In the genomic region with DNA sequence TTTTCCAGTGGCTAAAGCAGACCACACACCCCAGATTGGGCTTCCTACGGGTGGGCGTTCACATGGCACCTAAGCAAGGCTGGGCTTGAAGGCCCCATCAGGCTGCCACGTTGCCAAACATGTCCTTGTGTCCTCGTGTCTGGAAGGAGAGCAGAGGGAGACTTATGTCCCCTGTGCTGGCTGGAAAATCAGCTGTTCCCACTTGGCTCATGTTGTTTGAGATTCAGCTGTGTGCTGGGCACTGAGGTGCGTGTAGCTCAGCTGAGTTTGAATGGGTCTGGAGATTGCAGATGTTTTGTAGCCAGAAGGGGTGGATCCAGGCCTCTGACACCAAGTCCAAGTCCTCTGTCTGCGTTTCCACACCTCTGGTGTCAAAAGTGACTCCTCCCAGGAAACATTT, we compare ENCODE assay signal across 25 cellular contexts. TPM values are rescaled to one million over a fixed set of nuclear protein-coding genes. Genes with fewer than 3 reads are reported as not detected.
A peak's percentile ranks its signal among the peaks of the same experiment; 100 is the strongest.
DNase-seq lines count a peak whose midpoint lies in the region; ATAC-seq and TF ChIP-seq lines count a peak whose summit lies in the region.
"Had no signal": no experiment of that assay in that cellular context is flagged by ENCODE, and none has a peak within 500 bp of the region (broad histone marks: within the 10 kb centered on the region; RNA-seq: fewer than 3 reads in every experiment).

No MANE protein-coding gene starts in this region.

- H3K4me1 Mint-ChIP-seq in stimulated activated naive CD8-positive, alpha-beta T cell treated with anti-CD3 and anti-CD28 coated beads, Interleukin-15, Interleukin-2, amounts not matched to agents 100 ng/mL and 50 ng/mL, for 24 hours (ENCODE audit: low read depth): peaks cover 38% of the 10 kb centered on the region
- H3K4me1 Mint-ChIP-seq in stimulated activated naive CD8-positive, alpha-beta T cell treated with anti-CD3 and anti-CD28 coated beads, Interleukin-15, amount 100 ng/mL, for 72 hours: peaks cover 6% of the 10 kb centered on the region
- peaks cover 8 to 20% of the 10 kb centered on the region in 2 donors for H3K4me1 Mint-ChIP-seq in natural killer cell
- H3K4me1 Mint-ChIP-seq: H9 had no signal

- intact Hi-C loops in natural killer cell (cut with micrococcal nuclease): no loop called here

- DNase-seq in NCI-H2029 (lab: John Stamatoyannopoulos, UW) (peak; percentile 23), NCI-H2029 treated with DMSO at 0.1 percent for 48 hours (lab: John Stamatoyannopoulos, UW) (no peak), natural killer cell (no peak), HuH-7.5 (ENCODE audit: low spot score) (no peak)
- no peak for DNase-seq in stimulated activated naive CD8-positive, alpha-beta T cell treated with anti-CD3 and anti-CD28 coated beads, Interleukin-15, amount 100 ng/mL, for 72 hours
- DNase-seq: 8988T; CD8-positive, alpha-beta T cell; GM23248; H9; HFFc6; KBM-7; MM.1S; NCI-H1048; NCI-H1436 treated with DMSO at 0.1 percent for 48 hours; NCI-H1930; NCI-H345; NCI-H524; NCI-H774; SJCRH30 had no signal

- H3K9me3 Mint-ChIP-seq in stimulated activated naive CD8-positive, alpha-beta T cell treated with anti-CD3 and anti-CD28 coated beads, Interleukin-15, Interleukin-2, amounts not matched to agents 100 ng/mL and 50 ng/mL, for 24 hours: no peaks in the 10 kb centered on the region
- H3K9me3 Mint-ChIP-seq in stimulated activated naive CD8-positive, alpha-beta T cell treated with anti-CD3 and anti-CD28 coated beads, Interleukin-15, amount 100 ng/mL, for 72 hours: no peaks in the 10 kb centered on the region
- no peaks in the 10 kb centered on the region for H3K9me3 Mint-ChIP-seq in natural killer cell
- H3K9me3 Mint-ChIP-seq: CD8-positive, alpha-beta T cell; H9; HFFc6 had no signal

- peaks cover 74% of the 10 kb centered on the region for H3K36me3 Mint-ChIP-seq in stimulated activated naive CD8-positive, alpha-beta T cell treated with anti-CD3 and anti-CD28 coated beads, Interleukin-15, Interleukin-2, amounts not matched to agents 100 ng/mL and 50 ng/mL, for 24 hours (ENCODE audit: low read depth)
- H3K36me3 Mint-ChIP-seq in natural killer cell: peaks cover 11% of the 10 kb centered on the region

- no peak for TF ChIP-seq CTCF in natural killer cell (IDR thresholded peaks at IDR 0.05)

- H3K4me3 Mint-ChIP-seq in stimulated activated naive CD8-positive, alpha-beta T cell treated with anti-CD3 and anti-CD28 coated beads, Interleukin-15, Interleukin-2, amounts not matched to agents 100 ng/mL and 50 ng/mL, for 24 hours: no peak overlapping the region
- H3K4me3 Mint-ChIP-seq in stimulated activated naive CD8-positive, alpha-beta T cell treated with anti-CD3 and anti-CD28 coated beads, Interleukin-15, amount 100 ng/mL, for 72 hours: no peak overlapping the region
- no peak overlapping the region for H3K4me3 Mint-ChIP-seq in natural killer cell
- H3K4me3 Mint-ChIP-seq: CD8-positive, alpha-beta T cell; H9; HFFc6 had no signal

- H3K27ac Mint-ChIP-seq in stimulated activated naive CD8-positive, alpha-beta T cell treated with anti-CD3 and anti-CD28 coated beads, Interleukin-15, Interleukin-2, amounts not matched to agents 100 ng/mL and 50 ng/mL, for 24 hours: peak overlapping the region; percentile 58
- no peak overlapping the region for H3K27ac Mint-ChIP-seq in stimulated activated naive CD8-positive, alpha-beta T cell treated with anti-CD3 and anti-CD28 coated beads, Interleukin-15, amount 100 ng/mL, for 72 hours
- peak overlapping the region; percentile 5 to 48 for H3K27ac Mint-ChIP-seq in natural killer cell
- H3K27ac Mint-ChIP-seq: CD8-positive, alpha-beta T cell; H9; HFFc6 had no signal

- ATAC-seq in stimulated activated naive CD8-positive, alpha-beta T cell treated with anti-CD3 and anti-CD28 coated beads, Interleukin-15, amount 100 ng/mL, for 72 hours: no peak
- ATAC-seq in natural killer cell: peak in 1 of 3 donors; percentile 36
- ATAC-seq in HG03039 (IDR thresholded peaks at IDR 0.05; ENCODE audit: unreplicated experiment): no peak
- no peak for ATAC-seq in GM19455 (IDR thresholded peaks at IDR 0.05; ENCODE audit: unreplicated experiment)
- ATAC-seq: CD8-positive, alpha-beta T cell had no signal

- no peaks in the 10 kb centered on the region for H3K27me3 Mint-ChIP-seq in stimulated activated naive CD8-positive, alpha-beta T cell treated with anti-CD3 and anti-CD28 coated beads, Interleukin-15, Interleukin-2, amounts not matched to agents 100 ng/mL and 50 ng/mL, for 24 hours
- no peaks in the 10 kb centered on the region for H3K27me3 Mint-ChIP-seq in stimulated activated naive CD8-positive, alpha-beta T cell treated with anti-CD3 and anti-CD28 coated beads, Interleukin-15, amount 100 ng/mL, for 72 hours
- H3K27me3 Mint-ChIP-seq in natural killer cell (ENCODE audit: low read depth in 2 of 2): no peaks in the 10 kb centered on the region

RNA-seq across cellular contexts. Expression of gene RLBP1, which starts 34.6 kb away (rescaled TPM):
- not detected for total RNA-seq in natural killer cell
- total RNA-seq: CD8-positive, alpha-beta T cell; Daoy; GM23248; H9; HFFc6; OCI-LY7; Peyer's patch; SJCRH30 had no signal

RNA-seq across cellular contexts. Expression of gene FANCI, which starts 57.0 kb away (rescaled TPM):
- 10 to 100 TPM; 22.3 to 27.9 (median 22.7) TPM for total RNA-seq in natural killer cell

Comparison
In these comparisons a context has a peak if more than half of its experiments do, and no peak if none do; other contexts are left out.
1. H3K27ac Mint-ChIP-seq: peak in stimulated activated naive CD8-positive, alpha-beta T cell treated with anti-CD3 and anti-CD28 coated beads, Interleukin-15, Interleukin-2, amounts not matched to agents 100 ng/mL and 50 ng/mL, for 24 hours (single experiment) and natural killer cell (2 of 2); none in stimulated activated naive CD8-positive, alpha-beta T cell treated with anti-CD3 and anti-CD28 coated beads, Interleukin-15, amount 100 ng/mL, for 72 hours (0 of 2).